1 cellular context compared by ENCODE assay signal in the genomic region with DNA sequence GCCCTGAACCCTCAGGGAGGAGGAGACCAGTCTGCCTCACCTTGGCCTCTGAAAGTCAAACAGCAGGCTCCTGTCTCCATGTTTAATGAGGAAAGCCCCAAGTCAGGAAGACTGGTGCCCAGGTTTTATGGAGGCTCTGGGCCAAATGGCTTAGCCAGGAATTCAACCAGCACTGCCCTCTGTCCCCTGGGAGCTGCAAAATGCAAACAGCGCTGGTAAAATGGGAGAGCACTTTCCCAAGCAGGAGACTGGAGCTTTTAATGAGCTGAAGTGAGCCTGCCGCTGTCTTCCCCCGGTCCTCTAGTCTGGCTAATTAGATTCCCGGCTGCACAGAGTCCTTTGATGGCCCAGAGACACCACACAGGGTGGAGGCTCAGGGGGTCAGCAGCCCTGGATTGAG.
TF ChIP-seq lines count a peak whose summit lies in the region.

No MANE protein-coding gene starts in this region.

TF ChIP-seq in IMR-90, 13 proteins besides CTCF, POLR2A, EP300 and RAD21 (continued from another document):
- TF ChIP-seq, protein P1, sequence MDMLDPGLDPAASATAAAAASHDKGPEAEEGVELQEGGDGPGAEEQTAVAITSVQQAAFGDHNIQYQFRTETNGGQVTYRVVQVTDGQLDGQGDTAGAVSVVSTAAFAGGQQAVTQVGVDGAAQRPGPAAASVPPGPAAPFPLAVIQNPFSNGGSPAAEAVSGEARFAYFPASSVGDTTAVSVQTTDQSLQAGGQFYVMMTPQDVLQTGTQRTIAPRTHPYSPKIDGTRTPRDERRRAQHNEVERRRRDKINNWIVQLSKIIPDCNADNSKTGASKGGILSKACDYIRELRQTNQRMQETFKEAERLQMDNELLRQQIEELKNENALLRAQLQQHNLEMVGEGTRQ (IDR thresholded peaks at IDR 0.05; ENCODE audit: low read depth, low read length): no peak
